12 cellular contexts compared by ENCODE assay signal in the genomic region with DNA sequence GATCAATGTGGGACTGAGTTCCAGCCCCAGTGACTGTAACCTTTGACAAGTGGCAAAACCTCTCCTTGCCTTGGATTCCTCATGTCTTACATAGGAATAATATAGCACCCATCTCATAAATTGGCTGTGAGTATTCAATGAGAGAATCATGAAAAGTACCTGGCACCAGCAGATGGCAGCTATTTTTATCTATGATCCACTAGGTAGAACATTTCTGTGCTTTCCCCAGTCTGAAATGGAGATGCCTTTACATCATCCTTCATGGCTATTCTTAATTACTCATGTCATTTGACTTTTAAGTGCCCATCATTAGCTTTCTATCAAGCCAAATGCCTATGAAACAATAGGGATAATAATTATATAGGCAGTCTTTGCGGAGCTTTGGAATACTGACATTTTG.
DNase-seq lines count a peak whose midpoint lies in the region; FAIRE-seq and TF ChIP-seq lines count a peak whose summit lies in the region.
"Had no signal": no experiment of that assay in that cellular context is flagged by ENCODE, and none has a peak within 500 bp of the region (broad histone marks: within the 10 kb centered on the region; RNA-seq: fewer than 3 reads in every experiment).

No MANE protein-coding gene starts in this region.

- no peaks in the 10 kb centered on the region for H3K79me2 ChIP-seq in MM.1S (ENCODE audit: low read length)
- no peaks in the 10 kb centered on the region for H3K79me2 ChIP-seq in endothelial cell of umbilical vein (ENCODE audit: control insufficient read depth, insufficient read depth, low read length)
- H3K79me2 ChIP-seq in trophoblast cell (ENCODE audit: control insufficient read depth, insufficient read depth, low read length, poor library complexity), result no peaks in the 10 kb centered on the region

- H4K20me1 ChIP-seq in MM.1S (ENCODE audit: insufficient read depth, low read length) (no peaks in the 10 kb centered on the region), endothelial cell of umbilical vein (replicated peaks; ENCODE audit: control insufficient read depth, extremely low read depth, insufficient read depth, low read length) (no peaks in the 10 kb centered on the region)

- H3F3A ChIP-seq in MM.1S (ENCODE audit: insufficient read depth, low read length), result peaks cover 18% of the 10 kb centered on the region

- dilution Hi-C loops in endothelial cell of umbilical vein (cut with MboI; ENCODE audit: extremely low pct_ligation_motif_present, low sequenced_read_pairs), result no loop called here

- H2BK12ac ChIP-seq in trophoblast cell (ENCODE audit: low read length), result peak overlapping the region; percentile 84

- H3K9me3 ChIP-seq in MM.1S (replicated peaks; ENCODE audit: insufficient read depth, low read length) (no peaks in the 10 kb centered on the region), endothelial cell of umbilical vein (replicated peaks; ENCODE audit: control insufficient read depth, insufficient read depth, low read length) (no peaks in the 10 kb centered on the region), trophoblast cell (ENCODE audit: insufficient read depth, low read depth, low read length) (no peaks in the 10 kb centered on the region)

- H4K8ac ChIP-seq in trophoblast cell (ENCODE audit: low read depth, low read length), result peak overlapping the region; percentile 54

- H3K36me3 ChIP-seq in MM.1S (replicated peaks; ENCODE audit: insufficient read depth, low read length) (no peaks in the 10 kb centered on the region), endothelial cell of umbilical vein (ENCODE audit: control insufficient read depth in 2 of 2, extremely low read depth in 1 of 2, insufficient read depth in 2 of 2, low read length in 2 of 2) (no peaks in the 10 kb centered on the region), trophoblast cell (ENCODE audit: control insufficient read depth in 1 of 2, insufficient read depth in 2 of 2, low read length in 2 of 2) (no peaks in the 10 kb centered on the region)

- H2BK120ac ChIP-seq in trophoblast cell (ENCODE audit: insufficient read depth, low read length, poor library complexity), result peak overlapping the region; percentile 51

- intact Hi-C loops in endothelial cell of umbilical vein (cut with micrococcal nuclease), result no loop called here

- peak overlapping the region; percentile 49 for H2BK5ac ChIP-seq in trophoblast cell (ENCODE audit: low read depth, low read length, poor library complexity)

- H4K12ac ChIP-seq in trophoblast cell (ENCODE audit: low read depth, low read length), result no peak overlapping the region

- BruUV-seq in endothelial cell of umbilical vein (replicated peaks; lab: Mats Ljungman, UMichigan), result no TSS peak

- no peak overlapping the region for H3K18ac ChIP-seq in trophoblast cell (ENCODE audit: low read length)

- no peak overlapping the region for H3K23ac ChIP-seq in trophoblast cell (ENCODE audit: low read length)

- TF ChIP-seq CTCF in MM.1S (IDR thresholded peaks at IDR 0.05; ENCODE audit: low read length) (no peak), endothelial cell of umbilical vein (IDR thresholded peaks at IDR 0.05; ENCODE audit: extremely low read depth in 1 of 2, insufficient read depth in 1 of 2, low read depth in 1 of 2, low read length in 2 of 2) (no peak)

- H3K9me1 ChIP-seq in endothelial cell of umbilical vein (replicated peaks; ENCODE audit: control insufficient read depth, extremely low read depth, insufficient read depth, low read length), result no peaks in the 10 kb centered on the region

- no peak overlapping the region for H3K4ac ChIP-seq in trophoblast cell (ENCODE audit: low read depth, low read length)

- H2AFZ ChIP-seq in MM.1S (ENCODE audit: low read length) (peak overlapping the region; percentile 15; the same call in 1 of the 2 replicates), endothelial cell of umbilical vein (ENCODE audit: low read depth, low read length) (no peak overlapping the region), trophoblast cell (ENCODE audit: insufficient read depth, low read length, poor library complexity) (no peak overlapping the region)

- no peak overlapping the region for H3K4me2 ChIP-seq in MM.1S (ENCODE audit: low read depth, low read length)
- no peak overlapping the region for H3K4me2 ChIP-seq in endothelial cell of umbilical vein (ENCODE audit: insufficient read depth, low read length)
- no peak overlapping the region for H3K4me2 ChIP-seq in trophoblast cell (ENCODE audit: low read length)

- no CpG with 5 or more reads among the region's 1 CpG for WGBS in trophoblast cell (ENCODE audit: extremely low coverage, insufficient coverage, insufficient read length)

- H3K27me3 ChIP-seq in MM.1S (replicated peaks; ENCODE audit: insufficient read depth, low read length), result no peaks in the 10 kb centered on the region
- no peaks in the 10 kb centered on the region for H3K27me3 ChIP-seq in endothelial cell of umbilical vein (ENCODE audit: control insufficient read depth in 2 of 2, insufficient read depth in 2 of 2, low read length in 2 of 2)
- no peaks in the 10 kb centered on the region for H3K27me3 ChIP-seq in trophoblast cell (ENCODE audit: insufficient read depth, low read length)
- H3K27me3 ChIP-seq: dorsolateral prefrontal cortex had no signal

- H3K9ac ChIP-seq in MM.1S (ENCODE audit: low read length), result no peak overlapping the region
- H3K9ac ChIP-seq in endothelial cell of umbilical vein (replicated peaks; ENCODE audit: extremely low read depth, insufficient read depth, low read length), result no peak overlapping the region
- no peak overlapping the region for H3K9ac ChIP-seq in trophoblast cell (ENCODE audit: low read length)

- CTCF ChIA-PET in endothelial cell of umbilical vein (lab: Charles Lee), result interaction anchor here (1.4 to 1.7 kb wide), 2 partner anchors 136 to 592 kb away, joined by 3 to 4 read pairs; no protein-coding TSS in a partner anchor

- POLR2A ChIA-PET in endothelial cell of umbilical vein (lab: Charles Lee), result no interaction called here

- H3K4me1 ChIP-seq in MM.1S (ENCODE audit: low read length) (peaks cover 49% of the 10 kb centered on the region), endothelial cell of umbilical vein (ENCODE audit: control insufficient read depth, extremely low read depth, insufficient read depth, low read length) (peaks cover 36% of the 10 kb centered on the region), trophoblast cell (ENCODE audit: control insufficient read depth in 1 of 2, insufficient read depth in 2 of 2, low read length in 2 of 2) (peaks cover 4 to 13% of the 10 kb centered on the region in 2 experiments)

- TF ChIP-seq POLR2A in endothelial cell of umbilical vein (IDR thresholded peaks at IDR 0.05; ENCODE audit: low read depth, low read length), result no peak

- H3K79me1 ChIP-seq in trophoblast cell (ENCODE audit: low read length), result peaks cover 14% of the 10 kb centered on the region

- H3K4me3 ChIP-seq in MM.1S (ENCODE audit: low read length) (no peak overlapping the region), endothelial cell of umbilical vein (replicated peaks in 1 of 3; ENCODE audit: insufficient read depth in 1 of 3, low read depth in 1 of 3, low read length in 3 of 3) (no peak overlapping the region), trophoblast cell (ENCODE audit: low read depth, low read length) (no peak overlapping the region)
- H3K4me3 ChIP-seq: dorsolateral prefrontal cortex had no signal

- H3K27ac ChIP-seq in MM.1S (ENCODE audit: low read length) (no peak overlapping the region), endothelial cell of umbilical vein (ENCODE audit: insufficient read depth, low read depth, low read length) (no peak overlapping the region), trophoblast cell (ENCODE audit: low read depth, low read length) (no peak overlapping the region)
- H3K27ac ChIP-seq: dorsolateral prefrontal cortex had no signal

- DNase-seq in EL (peak; percentile 54), MM.1S (no peak), endothelial cell of umbilical vein (ENCODE audit: low read depth, low spot score) (peak; percentile 25), trophoblast cell (peak in 1 of 2 donors; percentile 33), NCI-H1105 treated with DMSO at 0.1 percent for 48 hours (lab: John Stamatoyannopoulos, UW) (no peak), iPS-NIHi11 (ENCODE audit: low spot score) (no peak)
- DNase-seq in activated CD4-positive, CD25-positive, alpha-beta regulatory T cell treated with anti-CD3 and anti-CD28 coated beads, Interleukin-2, amount 50 U/mL, for 72 hours, result no peak
- DNase-seq: dorsolateral prefrontal cortex, foreskin melanocyte, islet precursor cell, NCI-H1092 treated with DMSO at 0.1 percent for 48 hours, SHP77 treated with DMSO at 0.1 percent for 48 hours had no signal

- no peak overlapping the region for H2AK5ac ChIP-seq in trophoblast cell (ENCODE audit: low read length)

- peak overlapping the region; percentile 62 for H4K91ac ChIP-seq in trophoblast cell (ENCODE audit: low read depth, low read length)

- no peak for FAIRE-seq in endothelial cell of umbilical vein (lab: Jason Lieb, UNC)

- no peaks in the 10 kb centered on the region for H3K9me2 ChIP-seq in MM.1S (replicated peaks; ENCODE audit: insufficient read depth, low read length)

- H3K14ac ChIP-seq in trophoblast cell (ENCODE audit: low read length), result peak overlapping the region; percentile 56

TF ChIP-seq in endothelial cell of umbilical vein, 7 proteins besides CTCF, POLR2A, EP300 and RAD21:
- no peak for TF ChIP-seq FOS (IDR thresholded peaks at IDR 0.05; ENCODE audit: borderline replicate concordance, insufficient read depth, low read length)
- TF ChIP-seq, protein P1, sequence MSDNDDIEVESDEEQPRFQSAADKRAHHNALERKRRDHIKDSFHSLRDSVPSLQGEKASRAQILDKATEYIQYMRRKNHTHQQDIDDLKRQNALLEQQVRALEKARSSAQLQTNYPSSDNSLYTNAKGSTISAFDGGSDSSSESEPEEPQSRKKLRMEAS (IDR thresholded peaks at IDR 0.05; ENCODE audit: insufficient read depth, insufficient read length), result no peak
- TF ChIP-seq MYC (IDR thresholded peaks at IDR 0.05; ENCODE audit: low read depth, low read length), result no peak
TF ChIP-seq in endothelial cell of umbilical vein: peak in this region for 0.

Comparison
In these comparisons a context has a peak if more than half of its experiments do, and no peak if none do; other contexts are left out.
1. DNase-seq: peak in EL (single experiment) and endothelial cell of umbilical vein (single experiment); none in MM.1S (single experiment), NCI-H1105 treated with DMSO at 0.1 percent for 48 hours (single experiment), iPS-NIHi11 (single experiment) and activated CD4-positive, CD25-positive, alpha-beta regulatory T cell treated with anti-CD3 and anti-CD28 coated beads, Interleukin-2, amount 50 U/mL, for 72 hours (single experiment).